In genomic region chr11:74701351-74701750, GRCh38 we compare ENCODE assay signal across 17 cellular contexts. TPM values are rescaled to one million over a fixed set of nuclear protein-coding genes. Genes with fewer than 3 reads are reported as not detected.
A peak's percentile ranks its signal among the peaks of the same experiment; 100 is the strongest.
DNase-seq lines count a peak whose midpoint lies in the region; ATAC-seq and TF ChIP-seq lines count a peak whose summit lies in the region.
"Had no signal": no experiment of that assay in that cellular context is flagged by ENCODE, and none has a peak within 500 bp of the region (broad histone marks: within the 10 kb centered on the region; RNA-seq: fewer than 3 reads in every experiment).

No MANE protein-coding gene starts in this region.

- H3K27me3 ChIP-seq in kidney epithelial cell (ENCODE audit: control insufficient read depth, insufficient read depth, low read length) (no peaks in the 10 kb centered on the region), dorsolateral prefrontal cortex (no peaks in the 10 kb centered on the region)
- H3K27me3 ChIP-seq: gastroesophageal sphincter, thyroid gland had no signal

- no peaks in the 10 kb centered on the region for H3K9me3 Mint-ChIP-seq in activated CD4-positive, alpha-beta memory T cell treated with anti-CD3 and anti-CD28 coated beads, Interleukin-2, amount 10 ng/mL, durations not matched to agents 7 days and 5 days
- H3K9me3 Mint-ChIP-seq: activated naive CD4-positive, alpha-beta T cell treated with anti-CD3 and anti-CD28 coated beads, Interleukin-2, amount 50 U/mL, for 72 hours; nephron; T-helper 1 cell treated with Interleukin-12 subunit alpha and Interleukin-12 subunit beta and Interleukin-4 antibody, amounts not matched to agents 30 μg/mL and 1 μg/mL, for 36 hours had no signal

- CTCF ChIA-PET in activated CD4-positive, alpha-beta memory T cell treated with anti-CD3 and anti-CD28 coated beads, Interleukin-2, amount 10 ng/mL, durations not matched to agents 7 days and 5 days (lab: Charles Lee) = interaction anchor here (0.6 to 4.0 kb wide), 14 partner anchors 15 to 704 kb away, joined by 3 to 50 read pairs (median 4); no protein-coding TSS in a partner anchor

- ATAC-seq in GM21515 (IDR thresholded peaks at IDR 0.05; ENCODE audit: unreplicated experiment) = no peak
- ATAC-seq: activated naive CD4-positive, alpha-beta T cell treated with anti-CD3 and anti-CD28 coated beads, Interleukin-2, amount 50 U/mL, for 72 hours; gastroesophageal sphincter; left colon had no signal

- POLR2A ChIA-PET in activated CD4-positive, alpha-beta memory T cell treated with anti-CD3 and anti-CD28 coated beads, Interleukin-2, amount 10 ng/mL, durations not matched to agents 7 days and 5 days (lab: Charles Lee) = no interaction called here

- H3K27ac ChIP-seq in dorsolateral prefrontal cortex = no peak overlapping the region
- H3K27ac ChIP-seq: gastroesophageal sphincter, thyroid gland had no signal

- no peak overlapping the region for H3K27ac Mint-ChIP-seq in activated CD4-positive, alpha-beta memory T cell treated with anti-CD3 and anti-CD28 coated beads, Interleukin-2, amount 10 ng/mL, durations not matched to agents 7 days and 5 days
- H3K27ac Mint-ChIP-seq: activated naive CD4-positive, alpha-beta T cell treated with anti-CD3 and anti-CD28 coated beads, Interleukin-2, amount 50 U/mL, for 72 hours; T-helper 1 cell treated with Interleukin-12 subunit alpha and Interleukin-12 subunit beta and Interleukin-4 antibody, amounts not matched to agents 30 μg/mL and 1 μg/mL, for 36 hours had no signal

- no peaks in the 10 kb centered on the region for H3K4me1 Mint-ChIP-seq in activated CD4-positive, alpha-beta memory T cell treated with anti-CD3 and anti-CD28 coated beads, Interleukin-2, amount 10 ng/mL, durations not matched to agents 7 days and 5 days

- H3K36me3 Mint-ChIP-seq in activated CD4-positive, alpha-beta memory T cell treated with anti-CD3 and anti-CD28 coated beads, Interleukin-2, amount 10 ng/mL, durations not matched to agents 7 days and 5 days (ENCODE audit: low read depth) = no peaks in the 10 kb centered on the region
- H3K36me3 Mint-ChIP-seq: activated naive CD4-positive, alpha-beta T cell treated with anti-CD3 and anti-CD28 coated beads, Interleukin-2, amount 50 U/mL, for 72 hours had no signal

- intact Hi-C loops in dorsolateral prefrontal cortex (cut with DNase I) = no loop called here

- H3K4me3 Mint-ChIP-seq in activated CD4-positive, alpha-beta memory T cell treated with anti-CD3 and anti-CD28 coated beads, Interleukin-2, amount 10 ng/mL, durations not matched to agents 7 days and 5 days = no peak overlapping the region
- H3K4me3 Mint-ChIP-seq: nephron; T-helper 1 cell treated with Interleukin-12 subunit alpha and Interleukin-12 subunit beta and Interleukin-4 antibody, amounts not matched to agents 30 μg/mL and 1 μg/mL, for 36 hours had no signal

- no peaks in the 10 kb centered on the region for H3K36me3 ChIP-seq in kidney epithelial cell (ENCODE audit: control insufficient read depth, insufficient read depth, low read length)
- H3K36me3 ChIP-seq: gastroesophageal sphincter, thyroid gland had no signal

- DNase-seq in NCI-H748 (lab: John Stamatoyannopoulos, UW; ENCODE audit: unreplicated experiment) (peak; percentile 5), NCI-H748 treated with DMSO at 0.1 percent for 48 hours (lab: John Stamatoyannopoulos, UW) (no peak), HT-29 (ENCODE audit: low spot score) (peak; percentile 28), kidney epithelial cell (ENCODE audit: low read depth) (no peak), anterior cingulate cortex (lab: John Stamatoyannopoulos, UW) (no peak), dorsolateral prefrontal cortex (no peak)
- DNase-seq in activated CD4-positive, alpha-beta memory T cell treated with anti-CD3 and anti-CD28 coated beads, Interleukin-2, amount 10 ng/mL, durations not matched to agents 7 days and 5 days = peak; percentile 19
- DNase-seq: DMS 273 treated with DMSO at 0.1 percent for 48 hours, left colon, NCI-H1694, thyroid gland had no signal

- no peak overlapping the region for H3K4me3 ChIP-seq in kidney epithelial cell (ENCODE audit: low read depth, low read length)
- H3K4me3 ChIP-seq in dorsolateral prefrontal cortex = no peak overlapping the region
- H3K4me3 ChIP-seq: gastroesophageal sphincter, thyroid gland had no signal

- peaks cover 2% of the 10 kb centered on the region for H3K27me3 Mint-ChIP-seq in activated CD4-positive, alpha-beta memory T cell treated with anti-CD3 and anti-CD28 coated beads, Interleukin-2, amount 10 ng/mL, durations not matched to agents 7 days and 5 days

- TF ChIP-seq CTCF in kidney epithelial cell (IDR thresholded peaks at IDR 0.05; ENCODE audit: insufficient read depth, low read length, poor library complexity, severe bottlenecking) (peak; percentile 2), dorsolateral prefrontal cortex (IDR thresholded peaks at IDR 0.05 in 54 of 56, conservative IDR thresholded peaks at IDR 0.05 in 2 of 56; ENCODE audit: low read depth in 1 of 56, partially characterized antibody in 56 of 56) (no peak)

RNA-seq across cellular contexts. Expression of gene CHRDL2, which starts 29.9 kb away (rescaled TPM):
- total RNA-seq in HT-29 (2014; rRNA removed; shearing (Covaris generic)) = not detected in 2 replicates
- total RNA-seq in activated CD4-positive, alpha-beta memory T cell treated with anti-CD3 and anti-CD28 coated beads, Interleukin-2, amount 10 ng/mL, durations not matched to agents 7 days and 5 days = not detected
- total RNA-seq in kidney epithelial cell (not detected in 2 replicates), dorsolateral prefrontal cortex (1 to 10 TPM in 15 of 120 experiments, under 1 TPM in 34, not detected in 71; 0.27 to 3.1 (median 0.79) TPM)
- total RNA-seq: A172; activated naive CD4-positive, alpha-beta T cell treated with anti-CD3 and anti-CD28 coated beads, Interleukin-2, amount 50 U/mL, for 72 hours; thyroid gland had no signal

RNA-seq across cellular contexts. Expression of gene RNF169, which starts 47.3 kb away (rescaled TPM):
- 8.1 and 8.2 TPM in 2 replicates for total RNA-seq in HT-29 (2014; rRNA removed; shearing (Covaris generic))
- 10 to 100 TPM; 18.6 to 19.1 TPM for total RNA-seq in activated CD4-positive, alpha-beta memory T cell treated with anti-CD3 and anti-CD28 coated beads, Interleukin-2, amount 10 ng/mL, durations not matched to agents 7 days and 5 days
- total RNA-seq in kidney epithelial cell = 16.3 and 17.9 TPM in 2 replicates
- 10 to 100 TPM; 13.4 to 32.9 (median 19.4) TPM for total RNA-seq in dorsolateral prefrontal cortex

Comparison
In these comparisons a context has a peak if more than half of its experiments do, and no peak if none do; other contexts are left out.
1. DNase-seq: peak in NCI-H748 (single experiment), HT-29 (single experiment) and activated CD4-positive, alpha-beta memory T cell treated with anti-CD3 and anti-CD28 coated beads, Interleukin-2, amount 10 ng/mL, durations not matched to agents 7 days and 5 days (single experiment); none in NCI-H748 treated with DMSO at 0.1 percent for 48 hours (single experiment), kidney epithelial cell (single experiment), anterior cingulate cortex (0 of 58) and dorsolateral prefrontal cortex (0 of 10).